ENCODE assay signal across 1 cellular context in genomic region chr9:38067611-38067891, GRCh38.
TF ChIP-seq lines count a peak whose summit lies in the region.

No MANE protein-coding gene starts in this region.

TF ChIP-seq in K562, 482 proteins besides CTCF, POLR2A, EP300 and RAD21 (continued from another document):
- TF ChIP-seq, protein P1, sequence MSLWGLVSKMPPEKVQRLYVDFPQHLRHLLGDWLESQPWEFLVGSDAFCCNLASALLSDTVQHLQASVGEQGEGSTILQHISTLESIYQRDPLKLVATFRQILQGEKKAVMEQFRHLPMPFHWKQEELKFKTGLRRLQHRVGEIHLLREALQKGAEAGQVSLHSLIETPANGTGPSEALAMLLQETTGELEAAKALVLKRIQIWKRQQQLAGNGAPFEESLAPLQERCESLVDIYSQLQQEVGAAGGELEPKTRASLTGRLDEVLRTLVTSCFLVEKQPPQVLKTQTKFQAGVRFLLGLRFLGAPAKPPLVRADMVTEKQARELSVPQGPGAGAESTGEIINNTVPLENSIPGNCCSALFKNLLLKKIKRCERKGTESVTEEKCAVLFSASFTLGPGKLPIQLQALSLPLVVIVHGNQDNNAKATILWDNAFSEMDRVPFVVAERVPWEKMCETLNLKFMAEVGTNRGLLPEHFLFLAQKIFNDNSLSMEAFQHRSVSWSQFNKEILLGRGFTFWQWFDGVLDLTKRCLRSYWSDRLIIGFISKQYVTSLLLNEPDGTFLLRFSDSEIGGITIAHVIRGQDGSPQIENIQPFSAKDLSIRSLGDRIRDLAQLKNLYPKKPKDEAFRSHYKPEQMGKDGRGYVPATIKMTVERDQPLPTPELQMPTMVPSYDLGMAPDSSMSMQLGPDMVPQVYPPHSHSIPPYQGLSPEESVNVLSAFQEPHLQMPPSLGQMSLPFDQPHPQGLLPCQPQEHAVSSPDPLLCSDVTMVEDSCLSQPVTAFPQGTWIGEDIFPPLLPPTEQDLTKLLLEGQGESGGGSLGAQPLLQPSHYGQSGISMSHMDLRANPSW (CRISPR knock-in tag; IDR thresholded peaks at IDR 0.05) = no peak
- TF ChIP-seq HNRNPL (IDR thresholded peaks at IDR 0.05; ENCODE audit: low read depth, low read length) (no peak), C11orf30 (IDR thresholded peaks at IDR 0.05; ENCODE audit: low read depth) (no peak), KLF1 (tag; IDR thresholded peaks at IDR 0.05) (no peak), KDM5B (IDR thresholded peaks at IDR 0.05; ENCODE audit: insufficient replicate concordance, low read depth, low read length) (peak; percentile 44), E2F6 (IDR thresholded peaks at IDR 0.05; ENCODE audit: borderline replicate concordance in 1 of 2, extremely low read depth in 1 of 2, insufficient read depth in 1 of 2, insufficient read length in 1 of 2, low read depth in 1 of 2, low read length in 1 of 2, poor library complexity in 1 of 2, severe bottlenecking in 1 of 2) (peak in 1 of 2 experiments; percentile 67), MCM5 (IDR thresholded peaks at IDR 0.05; ENCODE audit: low read depth) (no peak), GATA2 (CRISPR knock-in tag; IDR thresholded peaks at IDR 0.05) (no peak), THRA (IDR thresholded peaks at IDR 0.05) (no peak), TFE3 (CRISPR knock-in tag; IDR thresholded peaks at IDR 0.05) (no peak), SMARCC2 (IDR thresholded peaks at IDR 0.05; ENCODE audit: low read depth) (no peak), MTA1 (IDR thresholded peaks at IDR 0.05; ENCODE audit: borderline replicate concordance) (no peak), CHD4 (IDR thresholded peaks at IDR 0.05; ENCODE audit: insufficient read depth, insufficient replicate concordance, low read depth, low read length, poor library complexity, severe bottlenecking) (peak; percentile 21), HMBOX1 (IDR thresholded peaks at IDR 0.05) (no peak), MNT (conservative IDR thresholded peaks at IDR 0.05) (no peak), MLLT1 (IDR thresholded peaks at IDR 0.05) (0 out of 4 replicates have a peak, but pooled peaks of 1 of the 2 experiments have one; percentile 32), ZNF778 (CRISPR knock-in tag; IDR thresholded peaks at IDR 0.05) (no peak), TCF7 (IDR thresholded peaks at IDR 0.05; ENCODE audit: borderline replicate concordance) (no peak), ZNF354B (CRISPR knock-in tag; IDR thresholded peaks at IDR 0.05) (no peak)
